Comparison of ENCODE assay signal across 17 cellular contexts in the genomic region with DNA sequence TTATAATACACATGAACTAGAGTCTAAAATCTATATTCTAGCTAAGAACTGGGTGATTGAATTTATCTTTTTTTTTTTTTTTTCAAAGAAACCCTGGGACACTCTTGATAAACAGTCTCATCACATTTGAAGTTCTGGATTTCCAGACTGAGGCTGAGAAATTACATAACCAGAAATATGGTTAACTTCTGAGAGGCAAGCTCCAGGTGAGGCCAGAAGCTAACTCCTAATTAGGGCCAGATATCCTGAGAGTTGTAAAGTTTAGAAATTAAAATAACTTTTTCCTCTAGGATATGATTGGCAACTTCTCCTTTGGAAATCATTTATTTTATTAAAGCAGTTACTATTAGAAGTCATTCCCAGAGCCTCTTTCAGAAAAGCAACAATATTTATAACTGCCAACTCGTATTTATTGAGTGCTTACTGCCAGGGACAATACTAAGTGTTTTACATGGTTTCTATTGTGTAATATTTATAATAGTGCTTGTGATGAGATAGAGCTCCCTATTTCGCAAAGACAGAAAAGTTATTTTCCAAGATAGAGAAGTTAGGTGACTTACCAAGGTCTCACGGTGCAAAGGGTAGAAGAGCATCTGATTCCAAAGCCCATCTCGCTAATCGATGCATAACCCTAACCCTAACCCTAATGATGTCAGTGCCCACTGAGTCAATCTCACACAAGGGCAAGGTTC.
A peak's percentile ranks its signal among the peaks of the same experiment; 100 is the strongest.
DNase-seq lines count a peak whose midpoint lies in the region; ATAC-seq, FAIRE-seq and TF ChIP-seq lines count a peak whose summit lies in the region.
"Had no signal": no experiment of that assay in that cellular context is flagged by ENCODE, and none has a peak within 500 bp of the region (broad histone marks: within the 10 kb centered on the region; RNA-seq: fewer than 3 reads in every experiment).

No MANE protein-coding gene starts in this region.

- DNase-seq in WTC11 (ENCODE audit: low spot score) (no peak), HepG2 (ENCODE audit: low spot score) (peak; percentile 92), progenitor cell of endocrine pancreas (ENCODE audit: low spot score, unreplicated experiment) (no peak), amniotic stem cell (lab: John Stamatoyannopoulos, UW) (no peak), AG08396 (ENCODE audit: low spot score) (no peak), left ventricle myocardium superior (no peak)
- DNase-seq: ACHN; C1 segment of cervical spinal cord; Calu3; CD4-positive, alpha-beta T cell; DMS 273 treated with DMSO at 0.1 percent for 48 hours; H7 had no signal

- peaks cover 46% of the 10 kb centered on the region for H3K4me1 ChIP-seq in HepG2 (ENCODE audit: insufficient read depth, low read length)

- peak overlapping the region; percentile 48 for H3K9ac ChIP-seq in HepG2 (ENCODE audit: insufficient read depth, low read depth, low read length)

- H3K4me1 Mint-ChIP-seq in WTC11, result 0 out of 2 replicates have a peak, but pooled peaks cover 3% of the 10 kb centered on the region
- H3K4me1 Mint-ChIP-seq in progenitor cell of endocrine pancreas (ENCODE audit: low read depth), result peaks cover 40% of the 10 kb centered on the region
- H3K4me1 Mint-ChIP-seq: B cell, GM23338 had no signal

- no peaks in the 10 kb centered on the region for H3K36me3 Mint-ChIP-seq in WTC11
- H3K36me3 Mint-ChIP-seq in progenitor cell of endocrine pancreas (ENCODE audit: insufficient read depth), result peaks cover 4% of the 10 kb centered on the region

- no peaks in the 10 kb centered on the region for H3K79me2 ChIP-seq in HepG2 (ENCODE audit: insufficient read depth, low read length)

- H3K4me3 Mint-ChIP-seq in WTC11, result no peak overlapping the region
- no peak overlapping the region for H3K4me3 Mint-ChIP-seq in progenitor cell of endocrine pancreas (ENCODE audit: low read depth)
- H3K4me3 Mint-ChIP-seq: B cell; CD4-positive, alpha-beta T cell; GM23338 had no signal

- no peak; a peak in 1 of 4 replicates for TF ChIP-seq POLR2A in HepG2 (IDR thresholded peaks at IDR 0.05; ENCODE audit: insufficient read depth in 1 of 2, low read depth in 2 of 2, low read length in 2 of 2)

- intact Hi-C loops in HepG2 (cut with micrococcal nuclease; ENCODE audit: unreplicated experiment), result loop anchor here (1.0 to 10.0 kb wide), 3 partner anchors 12 to 1043 kb away; no protein-coding TSS in a partner anchor
- intact Hi-C loops in left ventricle myocardium superior (cut with micrococcal nuclease), result no loop called here

- no peak overlapping the region for H2AFZ ChIP-seq in HepG2 (ENCODE audit: low read length)
- H2AFZ ChIP-seq: GM23338 had no signal

- H3K27ac Mint-ChIP-seq in WTC11, result no peak overlapping the region
- H3K27ac Mint-ChIP-seq in progenitor cell of endocrine pancreas, result peak overlapping the region; percentile 26
- H3K27ac Mint-ChIP-seq: B cell; CD4-positive, alpha-beta T cell; GM23338 had no signal

- no peaks in the 10 kb centered on the region; a peak in 1 of 5 replicates for H3K36me3 ChIP-seq in HepG2 (replicated peaks in 1 of 2; ENCODE audit: control insufficient read depth in 1 of 2, insufficient read depth in 2 of 2, low read length in 2 of 2)

- TF ChIP-seq CTCF in WTC11 (IDR thresholded peaks at IDR 0.05) (no peak), HepG2 (CRISPR knock-in tag; IDR thresholded peaks at IDR 0.05) (no peak), progenitor cell of endocrine pancreas (IDR thresholded peaks at IDR 0.05; ENCODE audit: unreplicated experiment) (no peak)

- peak overlapping the region in 1 of 3 experiments; percentile 12; a peak in 2 of 6 replicates for H3K4me3 ChIP-seq in HepG2 (replicated peaks in 1 of 3; ENCODE audit: insufficient read depth in 1 of 3, low read depth in 2 of 3, low read length in 3 of 3)
- H3K4me3 ChIP-seq: GM12878, GM23338 had no signal

- no peaks in the 10 kb centered on the region for H4K20me1 ChIP-seq in HepG2 (ENCODE audit: insufficient read depth, low read length)

- TF ChIP-seq RAD21 in HepG2 (CRISPR knock-in tag; IDR thresholded peaks at IDR 0.05), result 0 out of 2 replicates have a peak, but pooled peaks have one; percentile 29

- CTCF ChIA-PET in WTC11 (lab: Charles Lee), result no interaction called here
- CTCF ChIA-PET in HepG2 (lab: Yijun Ruan, JAX; ENCODE audit: low intra/inter-chr PET ratio, low total read pairs), result no interaction called here

- ATAC-seq in WTC11 (no peak), HepG2 (peak; percentile 98), HG03108 (IDR thresholded peaks at IDR 0.05; ENCODE audit: unreplicated experiment) (no peak), left ventricle myocardium superior (no peak)
- ATAC-seq: GM12878, GM23338 had no signal

- peak; percentile 99 for FAIRE-seq in HepG2 (lab: Jason Lieb, UNC)
- FAIRE-seq: GM12878, GM18507 had no signal

- H3K27me3 Mint-ChIP-seq in WTC11 (ENCODE audit: low read depth), result no peaks in the 10 kb centered on the region
- H3K27me3 Mint-ChIP-seq in progenitor cell of endocrine pancreas, result no peaks in the 10 kb centered on the region
- H3K27me3 Mint-ChIP-seq: B cell; CD4-positive, alpha-beta T cell had no signal

- POLR2A ChIA-PET in WTC11 (lab: Charles Lee), result no interaction called here
- POLR2A ChIA-PET in HepG2 (lab: Yijun Ruan, JAX), result interaction anchor here (0.6 to 3.0 kb wide), 8 partner anchors 8 to 1043 kb away, joined by 3 to 64 read pairs (median 5); no protein-coding TSS in a partner anchor

- in situ Hi-C loops in HepG2 (cut with HindIII; ENCODE audit: extremely low pct_ligation_motif_present, low pct_unique_long_range_greater_than_20kb), result no loop called here

- TF ChIP-seq EP300 in HepG2 (IDR thresholded peaks at IDR 0.05; ENCODE audit: low read depth in 2 of 2, low read length in 2 of 2) (peak; percentile 89 to 99), HepG2 (CRISPR knock-in tag; IDR thresholded peaks at IDR 0.05; ENCODE audit: borderline replicate concordance) (peak; percentile 87)

- no peaks in the 10 kb centered on the region for H3K9me3 Mint-ChIP-seq in WTC11
- peaks cover 1% of the 10 kb centered on the region for H3K9me3 Mint-ChIP-seq in progenitor cell of endocrine pancreas (ENCODE audit: low read depth)
- H3K9me3 Mint-ChIP-seq: CD4-positive, alpha-beta T cell; GM23338 had no signal

- H3K4me2 ChIP-seq in HepG2 (ENCODE audit: low read depth, low read length), result peak overlapping the region; percentile 46
- H3K4me2 ChIP-seq: GM23338 had no signal

- peak overlapping the region; percentile 81 for H3K27ac ChIP-seq in HepG2 (ENCODE audit: extremely low read length, insufficient read depth, low read length)

- no peaks in the 10 kb centered on the region for H3K27me3 ChIP-seq in HepG2 (ENCODE audit: control insufficient read depth in 1 of 2, insufficient read depth in 2 of 2, low read length in 2 of 2)

- 3% methylated on average over 5 of the region's 5 CpGs for WGBS in HepG2 (ENCODE audit: low lambda C conversion rate)

- no peaks in the 10 kb centered on the region for H3K9me3 ChIP-seq in HepG2 (ENCODE audit: low read length)

- BruUV-seq in HepG2 (replicated peaks; lab: Mats Ljungman, UMichigan), result TSS peak; percentile 86

TF ChIP-seq in WTC11, 78 proteins besides CTCF, POLR2A, EP300 and RAD21:
- no peak for TF ChIP-seq SMAD4 (CRISPR knock-in tag; IDR thresholded peaks at IDR 0.05)
- TF ChIP-seq GABPB1 (CRISPR knock-in tag; IDR thresholded peaks at IDR 0.05), result peak; percentile 79
- TF ChIP-seq, protein P1, sequence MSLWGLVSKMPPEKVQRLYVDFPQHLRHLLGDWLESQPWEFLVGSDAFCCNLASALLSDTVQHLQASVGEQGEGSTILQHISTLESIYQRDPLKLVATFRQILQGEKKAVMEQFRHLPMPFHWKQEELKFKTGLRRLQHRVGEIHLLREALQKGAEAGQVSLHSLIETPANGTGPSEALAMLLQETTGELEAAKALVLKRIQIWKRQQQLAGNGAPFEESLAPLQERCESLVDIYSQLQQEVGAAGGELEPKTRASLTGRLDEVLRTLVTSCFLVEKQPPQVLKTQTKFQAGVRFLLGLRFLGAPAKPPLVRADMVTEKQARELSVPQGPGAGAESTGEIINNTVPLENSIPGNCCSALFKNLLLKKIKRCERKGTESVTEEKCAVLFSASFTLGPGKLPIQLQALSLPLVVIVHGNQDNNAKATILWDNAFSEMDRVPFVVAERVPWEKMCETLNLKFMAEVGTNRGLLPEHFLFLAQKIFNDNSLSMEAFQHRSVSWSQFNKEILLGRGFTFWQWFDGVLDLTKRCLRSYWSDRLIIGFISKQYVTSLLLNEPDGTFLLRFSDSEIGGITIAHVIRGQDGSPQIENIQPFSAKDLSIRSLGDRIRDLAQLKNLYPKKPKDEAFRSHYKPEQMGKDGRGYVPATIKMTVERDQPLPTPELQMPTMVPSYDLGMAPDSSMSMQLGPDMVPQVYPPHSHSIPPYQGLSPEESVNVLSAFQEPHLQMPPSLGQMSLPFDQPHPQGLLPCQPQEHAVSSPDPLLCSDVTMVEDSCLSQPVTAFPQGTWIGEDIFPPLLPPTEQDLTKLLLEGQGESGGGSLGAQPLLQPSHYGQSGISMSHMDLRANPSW (CRISPR knock-in tag; conservative IDR thresholded peaks at IDR 0.05; ENCODE audit: low read depth), result no peak
- no peak for TF ChIP-seq GTF2I (CRISPR knock-in tag; conservative IDR thresholded peaks at IDR 0.05)

TF ChIP-seq in HepG2, 621 proteins besides CTCF, POLR2A, EP300 and RAD21 (continues in another document):
- no peak for TF ChIP-seq ZFP90 (CRISPR knock-in tag; IDR thresholded peaks at IDR 0.05; ENCODE audit: borderline replicate concordance)
- TF ChIP-seq, protein P2, sequence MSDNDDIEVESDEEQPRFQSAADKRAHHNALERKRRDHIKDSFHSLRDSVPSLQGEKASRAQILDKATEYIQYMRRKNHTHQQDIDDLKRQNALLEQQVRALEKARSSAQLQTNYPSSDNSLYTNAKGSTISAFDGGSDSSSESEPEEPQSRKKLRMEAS (IDR thresholded peaks at IDR 0.05), result peak; percentile 26; the same call in 1 of the 2 replicates
- no peak for TF ChIP-seq ZFP36L1 (CRISPR knock-in tag; IDR thresholded peaks at IDR 0.05)
- TF ChIP-seq NFKBIZ (CRISPR knock-in tag; IDR thresholded peaks at IDR 0.05), result peak; percentile 93; the same call in 1 of the 2 replicates
- TF ChIP-seq, protein P3, sequence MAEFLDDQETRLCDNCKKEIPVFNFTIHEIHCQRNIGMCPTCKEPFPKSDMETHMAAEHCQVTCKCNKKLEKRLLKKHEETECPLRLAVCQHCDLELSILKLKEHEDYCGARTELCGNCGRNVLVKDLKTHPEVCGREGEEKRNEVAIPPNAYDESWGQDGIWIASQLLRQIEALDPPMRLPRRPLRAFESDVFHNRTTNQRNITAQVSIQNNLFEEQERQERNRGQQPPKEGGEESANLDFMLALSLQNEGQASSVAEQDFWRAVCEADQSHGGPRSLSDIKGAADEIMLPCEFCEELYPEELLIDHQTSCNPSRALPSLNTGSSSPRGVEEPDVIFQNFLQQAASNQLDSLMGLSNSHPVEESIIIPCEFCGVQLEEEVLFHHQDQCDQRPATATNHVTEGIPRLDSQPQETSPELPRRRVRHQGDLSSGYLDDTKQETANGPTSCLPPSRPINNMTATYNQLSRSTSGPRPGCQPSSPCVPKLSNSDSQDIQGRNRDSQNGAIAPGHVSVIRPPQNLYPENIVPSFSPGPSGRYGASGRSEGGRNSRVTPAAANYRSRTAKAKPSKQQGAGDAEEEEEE (CRISPR knock-in tag; IDR thresholded peaks at IDR 0.05; ENCODE audit: borderline replicate concordance), result no peak
- TF ChIP-seq ZNF124 (CRISPR knock-in tag; IDR thresholded peaks at IDR 0.05), result peak; percentile 60; the same call in 1 of the 2 replicates
- no peak for TF ChIP-seq SMARCE1 (IDR thresholded peaks at IDR 0.05; ENCODE audit: borderline replicate concordance)
- TF ChIP-seq HNF4A (CRISPR knock-in tag; IDR thresholded peaks at IDR 0.05), result peak; percentile 100
